1 cellular context compared by ENCODE assay signal in the genomic region with DNA sequence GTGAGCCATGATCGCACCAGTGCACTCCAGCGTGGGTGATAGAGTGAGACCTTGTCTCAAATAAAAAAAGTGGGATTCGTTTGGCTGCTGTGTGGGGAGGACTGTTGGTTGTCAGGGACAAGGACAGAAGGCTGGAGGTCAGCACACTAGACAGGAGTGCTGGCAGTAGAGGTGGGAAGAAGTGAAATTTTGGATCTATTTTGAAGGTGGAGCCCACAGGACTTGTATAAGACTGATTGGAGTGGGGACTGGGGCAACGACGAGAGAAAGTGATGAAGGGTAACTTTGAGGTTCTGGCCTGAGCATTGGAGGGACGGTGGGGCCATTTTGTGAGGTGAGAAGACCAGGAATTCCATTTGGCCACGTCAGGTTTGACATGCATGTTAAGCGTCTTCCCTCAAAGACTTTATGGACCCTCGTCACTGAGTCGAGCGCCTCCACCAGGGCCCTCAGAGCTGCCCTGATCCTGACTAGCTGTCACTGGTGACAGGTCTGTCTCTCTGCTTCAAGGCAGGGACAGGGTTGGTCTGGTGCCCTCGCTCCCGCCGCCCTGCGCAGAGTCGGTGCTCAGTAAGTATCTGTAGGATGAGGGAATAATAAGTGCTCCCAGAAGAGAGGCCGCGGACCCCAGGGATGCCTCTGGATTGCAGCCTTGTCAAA.
TF ChIP-seq lines count a peak whose summit lies in the region.

No MANE protein-coding gene starts in this region.

TF ChIP-seq in H1, 55 proteins besides CTCF, POLR2A, EP300 and RAD21:
- 0 out of 4 replicates have a peak, but pooled peaks of 1 of the 2 experiments have one; percentile 24 for TF ChIP-seq SIN3A (conservative IDR thresholded peaks at IDR 0.05 in 1 of 2, IDR thresholded peaks at IDR 0.05 in 1 of 2; ENCODE audit: low read depth in 1 of 2, low read length in 2 of 2)
- no peak for TF ChIP-seq TAF1 (IDR thresholded peaks at IDR 0.05; ENCODE audit: low read depth, low read length)
- TF ChIP-seq SAP30 (IDR thresholded peaks at IDR 0.05; ENCODE audit: insufficient read depth, insufficient replicate concordance, low read length), result peak; percentile 90
